Comparison of ENCODE assay signal across 20 cellular contexts in genomic region chr22:20158366-20159036, GRCh38. TPM values are rescaled to one million over a fixed set of nuclear protein-coding genes. Genes with fewer than 3 reads are reported as not detected.
DNase-seq lines count a peak whose midpoint lies in the region; ATAC-seq, FAIRE-seq and TF ChIP-seq lines count a peak whose summit lies in the region.
"Had no signal": no experiment of that assay in that cellular context is flagged by ENCODE, and none has a peak within 500 bp of the region (broad histone marks: within the 10 kb centered on the region; RNA-seq: fewer than 3 reads in every experiment).

No MANE protein-coding gene starts in this region.

- H3K4me3 ChIP-seq in BLaER1 treated with 17β-estradiol and CSF1 and Interleukin-3, amounts not matched to agents 10 nM and 100 nM: peak overlapping the region in 2 of 10 experiments; percentile 50 to 55; a peak in 4 of 20 replicates
- no peak overlapping the region for H3K4me3 ChIP-seq in NB4 (ENCODE audit: low read depth, low read length)
- H3K4me3 ChIP-seq in H1 (ENCODE audit: extremely low read depth in 1 of 4, insufficient read depth in 2 of 4, low read depth in 3 of 4, low read length in 4 of 4): no peak overlapping the region
- no peak overlapping the region for H3K4me3 ChIP-seq in neuronal stem cell (ENCODE audit: low read length in 2 of 2)
- H3K4me3 ChIP-seq in CD8-positive, alpha-beta T cell (ENCODE audit: low read depth, low read length): no peak overlapping the region
- H3K4me3 ChIP-seq: GM23338 had no signal

- no peak overlapping the region for H4K5ac ChIP-seq in H1 (ENCODE audit: insufficient read length, low read depth, low read length)

- no peak for TF ChIP-seq CTCF in NB4 (IDR thresholded peaks at IDR 0.05; ENCODE audit: low read depth, low read length)
- TF ChIP-seq CTCF in H1 (IDR thresholded peaks at IDR 0.05; ENCODE audit: control extremely low read depth in 1 of 3, insufficient read depth in 1 of 3, low read depth in 1 of 3, low read length in 3 of 3): no peak
- TF ChIP-seq CTCF in CD8-positive, alpha-beta T cell (IDR thresholded peaks at IDR 0.05): no peak

- H3K4ac ChIP-seq in H1 (replicated peaks; ENCODE audit: insufficient read length, low read depth, low read length) (no peak overlapping the region), neuronal stem cell (ENCODE audit: low read length) (no peak overlapping the region)

- H3K9me3 ChIP-seq in BLaER1 treated with 17β-estradiol and CSF1 and Interleukin-3, amounts not matched to agents 10 nM and 100 nM (replicated peaks in 1 of 11): no peaks in the 10 kb centered on the region
- no peaks in the 10 kb centered on the region for H3K9me3 ChIP-seq in H1 (ENCODE audit: insufficient read depth in 2 of 2, low read depth in 1 of 2, low read length in 1 of 2)
- H3K9me3 ChIP-seq in neuronal stem cell (replicated peaks in 1 of 2; ENCODE audit: control insufficient read depth in 2 of 2, insufficient read depth in 1 of 2, low read depth in 1 of 2, low read length in 2 of 2): peaks cover 0 to 2% of the 10 kb centered on the region in 2 donors
- no peaks in the 10 kb centered on the region for H3K9me3 ChIP-seq in CD8-positive, alpha-beta T cell (ENCODE audit: low read length)
- H3K9me3 ChIP-seq: BE2C had no signal

- H2AFZ ChIP-seq in H1 (ENCODE audit: low read length) (no peak overlapping the region), neuronal stem cell (ENCODE audit: low read length) (no peak overlapping the region)
- H2AFZ ChIP-seq: GM23338 had no signal

- CTCF ChIA-PET in H1 (lab: Charles Lee; ENCODE audit: partially characterized antibody): interaction anchor here (0.8 to 7.7 kb wide), 18 partner anchors 13 to 134 kb away, joined by 3 to 93 read pairs (median 6); no protein-coding TSS in a partner anchor
- CTCF ChIA-PET in CD8-positive, alpha-beta T cell (lab: Charles Lee): interaction anchor here (2.0 to 2.1 kb wide), 2 partner anchors 111 to 126 kb away, joined by 9 to 11 read pairs; no protein-coding TSS in a partner anchor

- H3K56ac ChIP-seq in H1 (replicated peaks; ENCODE audit: insufficient read length, low read depth, low read length): no peak overlapping the region

- DNase-seq in NB4 (ENCODE audit: low read depth) (peak; percentile 28), H1 (ENCODE audit: low read depth in 1 of 2, low spot score in 2 of 2) (no peak), neuronal stem cell (ENCODE audit: low spot score) (no peak), CD1c-positive myeloid dendritic cell (ENCODE audit: extremely low spot score) (no peak)
- DNase-seq in CD8-positive, alpha-beta T cell: no peak
- DNase-seq in stimulated activated naive CD8-positive, alpha-beta T cell treated with anti-CD3 and anti-CD28 coated beads, Interleukin-15, Interleukin-2, amounts not matched to agents 100 U/mL and 50 U/mL, for 24 hours: no peak
- DNase-seq: BE2C, DMS153, DMS79, HFFc6, IMR-90 had no signal

- intact Hi-C loops in CD8-positive, alpha-beta T cell (cut with DNase I, micrococcal nuclease): loop anchor here in 1 of 2 experiments (5.0 kb wide), 1 partner anchor 299 kb away; no protein-coding TSS in a partner anchor

- TF ChIP-seq POLR2A in NB4 (IDR thresholded peaks at IDR 0.05; ENCODE audit: extremely low read depth, insufficient read length) (no peak), H1 (IDR thresholded peaks at IDR 0.05; ENCODE audit: control extremely low read depth in 1 of 2, low read depth in 2 of 2, low read length in 2 of 2) (no peak)

- H3K14ac ChIP-seq in H1 (ENCODE audit: insufficient read length) (no peak overlapping the region), neuronal stem cell (ENCODE audit: low read length) (peak overlapping the region; percentile 71)

- no peak for ATAC-seq in CD8-positive, alpha-beta T cell
- ATAC-seq in stimulated activated naive CD8-positive, alpha-beta T cell treated with anti-CD3 and anti-CD28 coated beads, Interleukin-15, Interleukin-2, amounts not matched to agents 100 U/mL and 50 U/mL, for 24 hours: no peak
- ATAC-seq: HCT116 had no signal

- peaks cover 2% of the 10 kb centered on the region for H3K27me3 Mint-ChIP-seq in CD8-positive, alpha-beta T cell (ENCODE audit: low read depth)

- H3K23ac ChIP-seq in H1 (ENCODE audit: insufficient read length) (no peak overlapping the region), neuronal stem cell (ENCODE audit: low read depth, low read length, poor library complexity) (peak overlapping the region; percentile 80)

- H3K36me3 Mint-ChIP-seq in CD8-positive, alpha-beta T cell: no peaks in the 10 kb centered on the region
- H3K36me3 Mint-ChIP-seq: CD14-positive monocyte had no signal

- no peak overlapping the region for H3K4me3 Mint-ChIP-seq in CD8-positive, alpha-beta T cell
- H3K4me3 Mint-ChIP-seq: GM23338, HFFc6 had no signal

- peaks cover 0 to 34% (median 0%) of the 10 kb centered on the region in 11 experiments; a peak in 2 of 22 replicates for H4K20me1 ChIP-seq in BLaER1 treated with 17β-estradiol and CSF1 and Interleukin-3, amounts not matched to agents 10 nM and 100 nM
- H4K20me1 ChIP-seq in H1 (replicated peaks in 1 of 2; ENCODE audit: control insufficient read depth in 1 of 2, insufficient read depth in 2 of 2, low read length in 2 of 2): peaks cover 0 to 1% of the 10 kb centered on the region in 2 experiments

- H3K9me3 Mint-ChIP-seq in CD8-positive, alpha-beta T cell: no peaks in the 10 kb centered on the region
- H3K9me3 Mint-ChIP-seq: GM23338, HFFc6 had no signal

- H3K79me1 ChIP-seq in H1 (ENCODE audit: low read depth, low read length) (no peaks in the 10 kb centered on the region), neuronal stem cell (ENCODE audit: low read depth, low read length) (no peaks in the 10 kb centered on the region)

- peaks cover 4% of the 10 kb centered on the region for H3K4me1 Mint-ChIP-seq in CD8-positive, alpha-beta T cell (ENCODE audit: low read depth)

- no peak overlapping the region for H3K27ac Mint-ChIP-seq in CD8-positive, alpha-beta T cell
- H3K27ac Mint-ChIP-seq: GM23338, HFFc6 had no signal

- WGBS in H1 (ENCODE audit: extremely low coverage in 1 of 2, insufficient coverage in 1 of 2, insufficient read length in 1 of 2, insufficient replicate concordance in 2 of 2, low coverage in 1 of 2, low lambda C conversion rate in 2 of 2, missing lambda C conversion rate in 1 of 2), 2 experiments: 80% methylated on average over 13 of the region's 15 CpGs; no CpG with 5 or more reads in 1 of the 2 experiments
- WGBS in neuronal stem cell (ENCODE audit: extremely low coverage in 2 of 2, insufficient read length in 2 of 2, insufficient replicate concordance in 1 of 2), 2 donors: no CpG with 5 or more reads among the region's 15 CpGs

- POLR2A ChIA-PET in H1 (lab: Charles Lee; ENCODE audit: partially characterized antibody): no interaction called here
- POLR2A ChIA-PET in CD8-positive, alpha-beta T cell (lab: Charles Lee): no interaction called here

- H3K27me3 ChIP-seq in BLaER1 treated with 17β-estradiol and CSF1 and Interleukin-3, amounts not matched to agents 10 nM and 100 nM: peaks cover 0 to 28% (median 0%) of the 10 kb centered on the region in 11 experiments; a peak in 4 of 22 replicates
- no peaks in the 10 kb centered on the region for H3K27me3 ChIP-seq in H1 (replicated peaks in 1 of 4; ENCODE audit: control insufficient read depth in 3 of 4, extremely low read depth in 1 of 4, insufficient read depth in 3 of 4, low read length in 3 of 4)
- no peaks in the 10 kb centered on the region for H3K27me3 ChIP-seq in neuronal stem cell (ENCODE audit: control insufficient read depth in 3 of 3, insufficient read depth in 3 of 3, low read depth in 1 of 3, low read length in 3 of 3)
- H3K27me3 ChIP-seq in CD8-positive, alpha-beta T cell (ENCODE audit: insufficient read depth, low read length): no peaks in the 10 kb centered on the region
- H3K27me3 ChIP-seq: BE2C had no signal

- H3K27ac ChIP-seq in BLaER1 treated with 17β-estradiol and CSF1 and Interleukin-3, amounts not matched to agents 10 nM and 100 nM: peak overlapping the region in 7 of 11 experiments; percentile 31 to 75 (median 66); a peak in 14 of 22 replicates
- no peak overlapping the region for H3K27ac ChIP-seq in H1 (ENCODE audit: low read depth, low read length)
- H3K27ac ChIP-seq in neuronal stem cell (replicated peaks; ENCODE audit: low read length): no peak overlapping the region
- H3K27ac ChIP-seq in CD8-positive, alpha-beta T cell (ENCODE audit: low read depth, low read length): no peak overlapping the region

- peaks cover 37 to 86% (median 85%) of the 10 kb centered on the region in 10 experiments for H3K4me1 ChIP-seq in BLaER1 treated with 17β-estradiol and CSF1 and Interleukin-3, amounts not matched to agents 10 nM and 100 nM
- H3K4me1 ChIP-seq in H1 (replicated peaks in 1 of 4; ENCODE audit: control insufficient read depth in 3 of 4, insufficient read depth in 4 of 4, low read length in 3 of 4) (peaks cover 0 to 7% (median 4%) of the 10 kb centered on the region in 4 experiments; a peak in 4 of 7 replicates), neuronal stem cell (ENCODE audit: control insufficient read depth in 2 of 2, insufficient read depth in 1 of 2, low read depth in 1 of 2, low read length in 2 of 2) (peaks cover 15 to 33% of the 10 kb centered on the region in 2 donors)
- no peaks in the 10 kb centered on the region for H3K4me1 ChIP-seq in CD8-positive, alpha-beta T cell (ENCODE audit: insufficient read depth, low read length)

- H3K9ac ChIP-seq in BLaER1 treated with 17β-estradiol and CSF1 and Interleukin-3, amounts not matched to agents 10 nM and 100 nM: peak overlapping the region in 8 of 11 experiments; percentile 29 to 76 (median 60); a peak in 15 of 22 replicates
- H3K9ac ChIP-seq in H1 (replicated peaks in 1 of 4; ENCODE audit: extremely low read depth in 1 of 4, low read depth in 3 of 4, low read length in 3 of 4): no peak overlapping the region
- H3K9ac ChIP-seq in neuronal stem cell (ENCODE audit: low read depth, low read length, poor library complexity): no peak overlapping the region

- H3K4me2 ChIP-seq in BLaER1 treated with 17β-estradiol and CSF1 and Interleukin-3, amounts not matched to agents 10 nM and 100 nM: peak overlapping the region; percentile 66 to 97 (median 90)
- no peak overlapping the region for H3K4me2 ChIP-seq in H1 (ENCODE audit: insufficient read depth in 1 of 2, low read depth in 2 of 2, low read length in 2 of 2)
- no peak overlapping the region for H3K4me2 ChIP-seq in neuronal stem cell (ENCODE audit: insufficient read depth, low read length, poor library complexity, severe bottlenecking)
- H3K4me2 ChIP-seq: GM23338 had no signal

- H2BK120ac ChIP-seq in H1 (replicated peaks; ENCODE audit: low read depth, low read length) (no peak overlapping the region), neuronal stem cell (ENCODE audit: low read depth, low read length) (no peak overlapping the region)

- H3K18ac ChIP-seq in H1 (ENCODE audit: extremely low read depth, low read length): peak overlapping the region; percentile 13; the same call in 1 of the 2 replicates
- H3K18ac ChIP-seq in neuronal stem cell (ENCODE audit: low read length): peak overlapping the region; percentile 83

- 0 out of 2 replicates have a peak overlapping the region, but pooled peaks have one; percentile 48 for H2BK20ac ChIP-seq in H1 (ENCODE audit: low read length)

- TF ChIP-seq RAD21 in H1 (IDR thresholded peaks at IDR 0.05 in 1 of 2, conservative IDR thresholded peaks at IDR 0.05 in 1 of 2; ENCODE audit: low read depth in 2 of 2, low read length in 2 of 2): no peak

- peak overlapping the region; percentile 39 for H4K91ac ChIP-seq in H1 (replicated peaks; ENCODE audit: insufficient read length, low read length)
- H4K91ac ChIP-seq in neuronal stem cell (ENCODE audit: low read depth, low read length, poor library complexity): no peak overlapping the region

- no peak for TF ChIP-seq EP300 in H1 (IDR thresholded peaks at IDR 0.05; ENCODE audit: borderline replicate concordance in 1 of 2, low read depth in 2 of 2, low read length in 2 of 2)

- no peaks in the 10 kb centered on the region for H3K36me3 ChIP-seq in BLaER1 treated with 17β-estradiol and CSF1 and Interleukin-3, amounts not matched to agents 10 nM and 100 nM
- H3K36me3 ChIP-seq in H1 (ENCODE audit: control insufficient read depth in 2 of 4, insufficient read depth in 4 of 4, low read length in 3 of 4): no peaks in the 10 kb centered on the region
- H3K36me3 ChIP-seq in neuronal stem cell (replicated peaks in 1 of 2; ENCODE audit: control insufficient read depth in 2 of 2, insufficient read depth in 2 of 2, low read length in 2 of 2): no peaks in the 10 kb centered on the region
- H3K36me3 ChIP-seq in CD8-positive, alpha-beta T cell (ENCODE audit: insufficient read depth, low read length): no peaks in the 10 kb centered on the region
- H3K36me3 ChIP-seq: BE2C had no signal

- no peak overlapping the region; the same call in 1 of the 2 replicates for H4K8ac ChIP-seq in H1 (ENCODE audit: extremely low read depth, insufficient read depth, low read length)
- H4K8ac ChIP-seq in neuronal stem cell (ENCODE audit: low read depth, low read length): no peak overlapping the region

- no peak for FAIRE-seq in H1 (lab: Jason Lieb, UNC)
- FAIRE-seq: GM12892, GM18507, HTR-8/SVneo had no signal

- no peak overlapping the region for H2BK12ac ChIP-seq in H1 (ENCODE audit: low read depth, low read length)
- peak overlapping the region; percentile 63 for H2BK12ac ChIP-seq in neuronal stem cell (ENCODE audit: low read length)

- no peaks in the 10 kb centered on the region for H3K79me2 ChIP-seq in H1 (ENCODE audit: control insufficient read depth in 1 of 2, insufficient read depth in 2 of 2, low read length in 2 of 2)

- no peak overlapping the region for H2BK5ac ChIP-seq in H1 (ENCODE audit: low read depth, low read length)
- peak overlapping the region; percentile 10 for H2BK5ac ChIP-seq in neuronal stem cell (ENCODE audit: low read length)

- H2BK15ac ChIP-seq in H1 (ENCODE audit: low read length) (0 out of 2 replicates have a peak overlapping the region, but pooled peaks have one; percentile 72), neuronal stem cell (ENCODE audit: low read length) (peak overlapping the region; percentile 85)

- peaks cover 9% of the 10 kb centered on the region; the same call in 1 of the 2 replicates for H3K23me2 ChIP-seq in H1 (ENCODE audit: low read depth, low read length)

- H2AK5ac ChIP-seq in H1 (ENCODE audit: low read depth, low read length) (peak overlapping the region; percentile 70; the same call in 1 of the 2 replicates), neuronal stem cell (ENCODE audit: low read depth, low read length) (peak overlapping the region; percentile 97)

RNA-seq across cellular contexts. Expression of gene CCDC188, which starts 7.6 kb away (rescaled TPM):
- total RNA-seq in H1 (2021; fragmentation: NEBNext Ultra II Directional; extraction: Animal tissue kit (Norgen Biotek cat#: 25700)): not detected in 2 replicates
- not detected in 2 replicates for polyA plus RNA-seq in H1 (2011; rRNA removed)
- polyA plus RNA-seq in H1 (2011; cell fraction: cytosol; rRNA removed): not detected
- not detected for polyA plus RNA-seq in H1 (2011; cell fraction: nucleus; rRNA removed)
- 0.22 TPM in 1 of 4 replicates, not detected in the others for polyA plus RNA-seq in H1 (2012, experiment 1 of 2)
- not detected for polyA plus RNA-seq in H1 (2012, experiment 2 of 2)
- polyA plus RNA-seq in H1 (2013, experiment 1 of 2): not detected
- polyA plus RNA-seq in H1 (2013, experiment 2 of 2): not detected
- polyA minus RNA-seq in H1 (2011; rRNA and poly(A)+ RNA removed): not detected in 2 replicates
- polyA minus RNA-seq in H1 (2011; cell fraction: cytosol; rRNA and poly(A)+ RNA removed): not detected
- not detected for polyA minus RNA-seq in H1 (2011; cell fraction: nucleus; rRNA and poly(A)+ RNA removed)
- not detected for polyA plus RNA-seq in neuronal stem cell (2013, experiment 1 of 2)
- polyA plus RNA-seq in neuronal stem cell (2013, experiment 2 of 2): not detected
- not detected for total RNA-seq in CD8-positive, alpha-beta T cell
- total RNA-seq: A172, GM23338, H7, IMR-90 had no signal
- polyA plus RNA-seq: CD14-positive monocyte, GM23338 had no signal

RNA-seq across cellular contexts. Expression of gene ZDHHC8, which starts 26.9 kb away (rescaled TPM):
- total RNA-seq in H1 (2021; fragmentation: NEBNext Ultra II Directional; extraction: Animal tissue kit (Norgen Biotek cat#: 25700)): 64.0 and 65.6 TPM in 2 replicates
- polyA plus RNA-seq in H1 (2011; rRNA removed): 18.6 and 44.4 TPM in 2 replicates
- 21.0 TPM for polyA plus RNA-seq in H1 (2011; cell fraction: cytosol; rRNA removed)
- 143 TPM for polyA plus RNA-seq in H1 (2011; cell fraction: nucleus; rRNA removed)
- 17.5 to 48.9 TPM (median 42.8 TPM) in 4 replicates for polyA plus RNA-seq in H1 (2012, experiment 1 of 2)
- polyA plus RNA-seq in H1 (2012, experiment 2 of 2): 14.6 TPM
- 55.6 TPM for polyA plus RNA-seq in H1 (2013, experiment 1 of 2)
- 52.7 TPM for polyA plus RNA-seq in H1 (2013, experiment 2 of 2)
- 8.0 and 13.3 TPM in 2 replicates for polyA minus RNA-seq in H1 (2011; rRNA and poly(A)+ RNA removed)
- 22.4 TPM for polyA minus RNA-seq in H1 (2011; cell fraction: cytosol; rRNA and poly(A)+ RNA removed)
- polyA minus RNA-seq in H1 (2011; cell fraction: nucleus; rRNA and poly(A)+ RNA removed): 26.6 TPM
- 44.3 TPM for polyA plus RNA-seq in neuronal stem cell (2013, experiment 1 of 2)
- 42.8 TPM for polyA plus RNA-seq in neuronal stem cell (2013, experiment 2 of 2)
- total RNA-seq in CD8-positive, alpha-beta T cell: 10 to 100 TPM; 39.3 to 43.4 TPM

RNA-seq across cellular contexts. Expression of gene TRMT2A, which starts 41.5 kb away (rescaled TPM):
- total RNA-seq in H1 (2021; fragmentation: NEBNext Ultra II Directional; extraction: Animal tissue kit (Norgen Biotek cat#: 25700)): 44.9 and 47.9 TPM in 2 replicates
- polyA plus RNA-seq in H1 (2011; rRNA removed): 50.3 and 73.2 TPM in 2 replicates
- 65.7 TPM for polyA plus RNA-seq in H1 (2011; cell fraction: cytosol; rRNA removed)
- 307 TPM for polyA plus RNA-seq in H1 (2011; cell fraction: nucleus; rRNA removed)
- 45.4 to 62.4 TPM (median 53.1 TPM) in 4 replicates for polyA plus RNA-seq in H1 (2012, experiment 1 of 2)
- 32.7 TPM for polyA plus RNA-seq in H1 (2012, experiment 2 of 2)
- polyA plus RNA-seq in H1 (2013, experiment 1 of 2): 36.2 TPM
- 32.7 TPM for polyA plus RNA-seq in H1 (2013, experiment 2 of 2)
- polyA minus RNA-seq in H1 (2011; rRNA and poly(A)+ RNA removed): 23.1 and 26.5 TPM in 2 replicates
- polyA minus RNA-seq in H1 (2011; cell fraction: cytosol; rRNA and poly(A)+ RNA removed): 46.8 TPM
- 94.9 TPM for polyA minus RNA-seq in H1 (2011; cell fraction: nucleus; rRNA and poly(A)+ RNA removed)
- polyA plus RNA-seq in neuronal stem cell (2013, experiment 1 of 2): 21.2 TPM
- polyA plus RNA-seq in neuronal stem cell (2013, experiment 2 of 2): 21.9 TPM
- 10 to 100 TPM; 57.8 to 62.8 TPM for total RNA-seq in CD8-positive, alpha-beta T cell

RNA-seq across cellular contexts. Expression of gene RANBP1, which starts 42.6 kb away (rescaled TPM):
- total RNA-seq in H1 (2021; fragmentation: NEBNext Ultra II Directional; extraction: Animal tissue kit (Norgen Biotek cat#: 25700)): 484 and 495 TPM in 2 replicates
- polyA plus RNA-seq in H1 (2011; rRNA removed): 343 and 465 TPM in 2 replicates
- polyA plus RNA-seq in H1 (2011; cell fraction: cytosol; rRNA removed): 587 TPM
- polyA plus RNA-seq in H1 (2011; cell fraction: nucleus; rRNA removed): 423 TPM
- polyA plus RNA-seq in H1 (2012, experiment 1 of 2): 421 to 441 TPM (median 430 TPM) in 4 replicates
- polyA plus RNA-seq in H1 (2012, experiment 2 of 2): 333 TPM
- 541 TPM for polyA plus RNA-seq in H1 (2013, experiment 1 of 2)
- polyA plus RNA-seq in H1 (2013, experiment 2 of 2): 525 TPM
- polyA minus RNA-seq in H1 (2011; rRNA and poly(A)+ RNA removed): 220 and 269 TPM in 2 replicates
- 274 TPM for polyA minus RNA-seq in H1 (2011; cell fraction: cytosol; rRNA and poly(A)+ RNA removed)
- polyA minus RNA-seq in H1 (2011; cell fraction: nucleus; rRNA and poly(A)+ RNA removed): 169 TPM
- polyA plus RNA-seq in neuronal stem cell (2013, experiment 1 of 2): 496 TPM
- polyA plus RNA-seq in neuronal stem cell (2013, experiment 2 of 2): 494 TPM
- 10 to 100 TPM; 61.5 to 66.2 TPM for total RNA-seq in CD8-positive, alpha-beta T cell

Comparison
In these comparisons a context has a peak if more than half of its experiments do, and no peak if none do; other contexts are left out.
1. H3K27ac ChIP-seq: peak in BLaER1 treated with 17β-estradiol and CSF1 and Interleukin-3, amounts not matched to agents 10 nM and 100 nM (7 of 11); none in H1 (single experiment), neuronal stem cell (single experiment) and CD8-positive, alpha-beta T cell (single experiment).
2. H3K4me2 ChIP-seq: peak in BLaER1 treated with 17β-estradiol and CSF1 and Interleukin-3, amounts not matched to agents 10 nM and 100 nM (11 of 11); none in H1 (0 of 2) and neuronal stem cell (single experiment).
3. H3K9ac ChIP-seq: peak in BLaER1 treated with 17β-estradiol and CSF1 and Interleukin-3, amounts not matched to agents 10 nM and 100 nM (8 of 11); none in H1 (0 of 4) and neuronal stem cell (single experiment).